ENCODE assay signal across 25 cellular contexts in genomic region chr2:217792611-217793527, GRCh38.
DNase-seq lines count a peak whose midpoint lies in the region; ATAC-seq, FAIRE-seq and TF ChIP-seq lines count a peak whose summit lies in the region.
"Had no signal": no experiment of that assay in that cellular context is flagged by ENCODE, and none has a peak within 500 bp of the region (broad histone marks: within the 10 kb centered on the region; RNA-seq: fewer than 3 reads in every experiment).

No MANE protein-coding gene starts in this region.

- H3K4me3 Mint-ChIP-seq in nephron (no peak overlapping the region), immature natural killer cell (no peak overlapping the region)
- H3K4me3 Mint-ChIP-seq: activated CD8-positive, alpha-beta T cell treated with anti-CD3 and anti-CD28 coated beads for 36 hours; activated naive CD8-positive, alpha-beta T cell treated with anti-CD3 and anti-CD28 coated beads, Interleukin-2, amount 10 ng/mL, durations not matched to agents 7 days and 5 days; stimulated activated effector memory CD8-positive, alpha-beta T cell treated with anti-CD3 and anti-CD28 coated beads, Interleukin-12 subunit alpha, Interleukin-12 subunit beta, amount 100 ng/mL, for 72 hours had no signal

- no peaks in the 10 kb centered on the region for H4K20me1 ChIP-seq in HepG2 (ENCODE audit: insufficient read depth, low read length)

- no peaks in the 10 kb centered on the region for H3K9me3 ChIP-seq in HepG2 (ENCODE audit: low read length)
- no peaks in the 10 kb centered on the region for H3K9me3 ChIP-seq in right lobe of liver
- no peaks in the 10 kb centered on the region for H3K9me3 ChIP-seq in esophagus muscularis mucosa
- H3K9me3 ChIP-seq: HAP-1 had no signal

- H3K27ac Mint-ChIP-seq in nephron: peak overlapping the region in 2 of 3 experiments; percentile 13 to 49
- H3K27ac Mint-ChIP-seq in immature natural killer cell: peak overlapping the region in 1 of 6 donors; percentile 68
- H3K27ac Mint-ChIP-seq: activated CD8-positive, alpha-beta T cell treated with anti-CD3 and anti-CD28 coated beads for 36 hours; activated naive CD8-positive, alpha-beta T cell treated with anti-CD3 and anti-CD28 coated beads, Interleukin-2, amount 10 ng/mL, durations not matched to agents 7 days and 5 days; stimulated activated effector memory CD8-positive, alpha-beta T cell treated with anti-CD3 and anti-CD28 coated beads, Interleukin-12 subunit alpha, Interleukin-12 subunit beta, amount 100 ng/mL, for 72 hours had no signal

- H3K4me1 ChIP-seq in HepG2 (ENCODE audit: insufficient read depth, low read length) (peaks cover 99% of the 10 kb centered on the region), right lobe of liver (no peaks in the 10 kb centered on the region), esophagus muscularis mucosa (peaks cover 33 to 83% (median 38%) of the 10 kb centered on the region in 4 donors)
- H3K4me1 ChIP-seq: HAP-1 had no signal

- no TSS peak for BruUV-seq in HepG2 (replicated peaks; lab: Mats Ljungman, UMichigan)

- H3K27me3 Mint-ChIP-seq in nephron (ENCODE audit: low read depth) (no peaks in the 10 kb centered on the region), immature natural killer cell (ENCODE audit: low read depth in 3 of 3) (peaks cover 0 to 1% (median 0%) of the 10 kb centered on the region in 3 donors)
- H3K27me3 Mint-ChIP-seq: activated CD8-positive, alpha-beta T cell treated with anti-CD3 and anti-CD28 coated beads for 36 hours; activated naive CD8-positive, alpha-beta T cell treated with anti-CD3 and anti-CD28 coated beads, Interleukin-2, amount 10 ng/mL, durations not matched to agents 7 days and 5 days had no signal

- TF ChIP-seq EP300 in HepG2 (IDR thresholded peaks at IDR 0.05; ENCODE audit: low read depth in 2 of 2, low read length in 2 of 2) (peak in 1 of 2 experiments; percentile 21; a peak in 1 of 4 replicates), HepG2 (CRISPR knock-in tag; IDR thresholded peaks at IDR 0.05; ENCODE audit: borderline replicate concordance) (no peak), esophagus muscularis mucosa (IDR thresholded peaks at IDR 0.05) (no peak)

- H3K4me3 ChIP-seq in HepG2 (replicated peaks in 1 of 3; ENCODE audit: insufficient read depth in 1 of 3, low read depth in 2 of 3, low read length in 3 of 3): 0 out of 6 replicates have a peak overlapping the region, but pooled peaks of 1 of the 3 experiments have one; percentile 18
- no peak overlapping the region for H3K4me3 ChIP-seq in right lobe of liver
- H3K4me3 ChIP-seq in esophagus muscularis mucosa: no peak overlapping the region
- H3K4me3 ChIP-seq: dorsolateral prefrontal cortex, GM12878, HAP-1 had no signal

- DNase-seq in HepG2 (ENCODE audit: low spot score) (peak; percentile 64), right lobe of liver (no peak), esophagus muscularis mucosa (ENCODE audit: extremely low spot score) (peak; percentile 60), NCI-H524 treated with DMSO at 0.1 percent for 48 hours (lab: John Stamatoyannopoulos, UW) (no peak), SHP77 treated with DMSO at 0.1 percent for 48 hours (lab: John Stamatoyannopoulos, UW) (no peak), immature natural killer cell (no peak)
- DNase-seq: activated CD8-positive, alpha-beta T cell treated with anti-CD3 and anti-CD28 coated beads for 36 hours; activated naive CD8-positive, alpha-beta T cell treated with anti-CD3 and anti-CD28 coated beads, Interleukin-2, amount 10 ng/mL, durations not matched to agents 7 days and 5 days; C1 segment of cervical spinal cord; dorsolateral prefrontal cortex; GF-D8; NCI-H1694 treated with DMSO at 0.1 percent for 48 hours; NCI-H82; right cardiac atrium; T1000; trophoblast cell had no signal

- in situ Hi-C loops in HepG2 (cut with HindIII; ENCODE audit: extremely low pct_ligation_motif_present, low pct_unique_long_range_greater_than_20kb): loop anchor here (5.0 kb wide), 2 partner anchors 104 to 199 kb away; no protein-coding TSS in a partner anchor

- no peak for TF ChIP-seq RAD21 in HepG2 (CRISPR knock-in tag; IDR thresholded peaks at IDR 0.05)

- POLR2A ChIA-PET in HepG2 (lab: Yijun Ruan, JAX): interaction anchor here (0.5 to 0.8 kb wide), 2 partner anchors 109 to 232 kb away, joined by 3 read pairs; no protein-coding TSS in a partner anchor

- H3K9me3 Mint-ChIP-seq in nephron (no peaks in the 10 kb centered on the region), immature natural killer cell (no peaks in the 10 kb centered on the region)
- H3K9me3 Mint-ChIP-seq: activated CD8-positive, alpha-beta T cell treated with anti-CD3 and anti-CD28 coated beads for 36 hours; activated naive CD8-positive, alpha-beta T cell treated with anti-CD3 and anti-CD28 coated beads, Interleukin-2, amount 10 ng/mL, durations not matched to agents 7 days and 5 days; stimulated activated effector memory CD8-positive, alpha-beta T cell treated with anti-CD3 and anti-CD28 coated beads, Interleukin-12 subunit alpha, Interleukin-12 subunit beta, amount 100 ng/mL, for 72 hours had no signal

- FAIRE-seq in HepG2 (lab: Jason Lieb, UNC): peak; percentile 28
- FAIRE-seq: A204.1, D721Med, GM12878 had no signal

- 16% methylated on average over 5 of the region's 5 CpGs for WGBS in HepG2 (ENCODE audit: low lambda C conversion rate)
- 44% methylated on average over 4 of the region's 5 CpGs for WGBS in right lobe of liver (ENCODE audit: insufficient coverage, low coverage, low lambda C conversion rate, missing lambda C conversion rate)
- whole genome bisulfite sequencing in esophagus muscularis mucosa: 73% methylated on average over 4 of the region's 5 CpGs

- no peaks in the 10 kb centered on the region for H3K79me2 ChIP-seq in HepG2 (ENCODE audit: insufficient read depth, low read length)

- H3K4me2 ChIP-seq in HepG2 (ENCODE audit: low read depth, low read length): peak overlapping the region; percentile 50

- no peak overlapping the region for H2AFZ ChIP-seq in HepG2 (ENCODE audit: low read length)

- H3K4me1 Mint-ChIP-seq in nephron (peaks cover 29% of the 10 kb centered on the region), immature natural killer cell (peaks cover 18 to 23% of the 10 kb centered on the region in 2 donors)

- intact Hi-C loops in HepG2 (cut with micrococcal nuclease; ENCODE audit: unreplicated experiment) (no loop called here), right lobe of liver (cut with DNase I) (no loop called here), esophagus muscularis mucosa (cut with DNase I) (no loop called here)

- CTCF ChIA-PET in HepG2 (lab: Yijun Ruan, JAX; ENCODE audit: low intra/inter-chr PET ratio, low total read pairs): interaction anchor here (1.1 kb wide), 1 partner anchor 201 kb away, joined by 4 read pairs; no protein-coding TSS in a partner anchor

- H3K27ac ChIP-seq in HepG2 (ENCODE audit: extremely low read length, insufficient read depth, low read length) (peak overlapping the region; percentile 19), right lobe of liver (no peak overlapping the region), esophagus muscularis mucosa (replicated peaks in 1 of 4) (peak overlapping the region; percentile 45 to 69 (median 55))
- H3K27ac ChIP-seq: dorsolateral prefrontal cortex, epithelial cell of prostate had no signal

- H3K36me3 ChIP-seq in HepG2 (replicated peaks in 1 of 2; ENCODE audit: control insufficient read depth in 1 of 2, insufficient read depth in 2 of 2, low read length in 2 of 2) (no peaks in the 10 kb centered on the region), right lobe of liver (peaks cover 0 to 7% (median 0%) of the 10 kb centered on the region in 4 donors), esophagus muscularis mucosa (peaks cover 6 to 12% (median 9%) of the 10 kb centered on the region in 4 donors)
- H3K36me3 ChIP-seq: HAP-1 had no signal

- H3K27me3 ChIP-seq in HepG2 (ENCODE audit: control insufficient read depth in 1 of 2, insufficient read depth in 2 of 2, low read length in 2 of 2) (no peaks in the 10 kb centered on the region), right lobe of liver (no peaks in the 10 kb centered on the region), esophagus muscularis mucosa (no peaks in the 10 kb centered on the region)
- H3K27me3 ChIP-seq: dorsolateral prefrontal cortex had no signal

- no peak; the same call in 2 of the 3 replicates for ATAC-seq in HepG2
- no peak for ATAC-seq in right lobe of liver
- no peak for ATAC-seq in GM21619 (IDR thresholded peaks at IDR 0.05; ENCODE audit: unreplicated experiment)
- ATAC-seq: activated CD8-positive, alpha-beta T cell treated with anti-CD3 and anti-CD28 coated beads for 36 hours; GM12878; Panc1; right cardiac atrium; stimulated activated effector memory CD8-positive, alpha-beta T cell treated with anti-CD3 and anti-CD28 coated beads, Interleukin-12 subunit alpha, Interleukin-12 subunit beta, amount 100 ng/mL, for 72 hours had no signal

- TF ChIP-seq POLR2A in HepG2 (IDR thresholded peaks at IDR 0.05; ENCODE audit: insufficient read depth in 1 of 2, low read depth in 2 of 2, low read length in 2 of 2) (no peak), right lobe of liver (IDR thresholded peaks at IDR 0.05) (no peak), esophagus muscularis mucosa (IDR thresholded peaks at IDR 0.05; ENCODE audit: low read depth) (no peak)

- no peak overlapping the region for H3K9ac ChIP-seq in HepG2 (ENCODE audit: insufficient read depth, low read depth, low read length)

- TF ChIP-seq CTCF in HepG2 (CRISPR knock-in tag; IDR thresholded peaks at IDR 0.05): no peak
- no peak for TF ChIP-seq CTCF in right lobe of liver (IDR thresholded peaks at IDR 0.05)
- TF ChIP-seq CTCF in esophagus muscularis mucosa (IDR thresholded peaks at IDR 0.05): no peak
- TF ChIP-seq CTCF in nephron (IDR thresholded peaks at IDR 0.05; ENCODE audit: unreplicated experiment in 3 of 3): no peak

- H3K36me3 Mint-ChIP-seq in nephron (ENCODE audit: low read depth): no peaks in the 10 kb centered on the region
- H3K36me3 Mint-ChIP-seq in immature natural killer cell: no peaks in the 10 kb centered on the region
- H3K36me3 Mint-ChIP-seq: stimulated activated effector memory CD8-positive, alpha-beta T cell treated with anti-CD3 and anti-CD28 coated beads, Interleukin-12 subunit alpha, Interleukin-12 subunit beta, amount 100 ng/mL, for 72 hours had no signal

TF ChIP-seq in HepG2, 621 proteins besides CTCF, POLR2A, EP300 and RAD21 (continues in another document):
- TF ChIP-seq ZSCAN29 (CRISPR knock-in tag; conservative IDR thresholded peaks at IDR 0.05): no peak
- no peak for TF ChIP-seq IKZF4 (CRISPR knock-in tag; IDR thresholded peaks at IDR 0.05; ENCODE audit: borderline replicate concordance, low read depth, not compliant biosample characterization)
- TF ChIP-seq SPEN (CRISPR knock-in tag; IDR thresholded peaks at IDR 0.05; ENCODE audit: low read depth): no peak
- no peak for TF ChIP-seq ZNF362 (CRISPR knock-in tag; IDR thresholded peaks at IDR 0.05; ENCODE audit: borderline replicate concordance)

Comparison
In these comparisons a context has a peak if more than half of its experiments do, and no peak if none do; other contexts are left out.
1. DNase-seq: peak in HepG2 (single experiment) and esophagus muscularis mucosa (single experiment); none in right lobe of liver (0 of 3), NCI-H524 treated with DMSO at 0.1 percent for 48 hours (single experiment), SHP77 treated with DMSO at 0.1 percent for 48 hours (single experiment) and immature natural killer cell (0 of 3).
2. H3K27ac ChIP-seq: peak in HepG2 (single experiment) and esophagus muscularis mucosa (4 of 4); none in right lobe of liver (0 of 3).